32 cellular contexts compared by ENCODE assay signal in the genomic region with DNA sequence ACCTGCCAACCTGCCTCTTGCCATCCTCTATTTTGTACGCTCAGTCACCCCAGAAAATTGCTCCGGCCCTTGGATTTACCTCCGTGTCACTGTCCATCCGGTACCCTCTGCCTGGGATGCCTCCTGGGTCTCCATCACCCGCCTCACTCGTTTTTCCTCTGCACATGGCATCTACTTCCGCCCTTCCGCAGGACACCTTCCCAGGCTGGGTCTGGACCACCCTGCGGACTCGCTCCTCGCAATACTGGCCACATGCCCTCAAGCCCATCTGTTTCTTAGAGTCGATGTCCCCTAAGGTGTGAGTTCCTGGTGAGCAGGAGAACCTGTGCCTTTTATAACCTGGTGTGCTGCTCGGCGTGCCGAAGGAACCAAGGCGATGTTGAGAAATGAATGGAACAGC. TPM values are rescaled to one million over a fixed set of nuclear protein-coding genes. Genes with fewer than 3 reads are reported as not detected.
A peak's percentile ranks its signal among the peaks of the same experiment; 100 is the strongest.
DNase-seq lines count a peak whose midpoint lies in the region; ATAC-seq, FAIRE-seq and TF ChIP-seq lines count a peak whose summit lies in the region.
"Had no signal": no experiment of that assay in that cellular context is flagged by ENCODE, and none has a peak within 500 bp of the region (broad histone marks: within the 10 kb centered on the region; RNA-seq: fewer than 3 reads in every experiment).

No MANE protein-coding gene starts in this region.

- H3K9me3 Mint-ChIP-seq in activated T-cell treated with anti-CD3 and anti-CD28 coated beads, Interleukin-2, amount 50 U/mL, for 24 hours = peaks cover 2% of the 10 kb centered on the region
- H3K9me3 Mint-ChIP-seq: activated naive CD4-positive, alpha-beta T cell treated with anti-CD3 and anti-CD28 coated beads, Interleukin-2, amount 50 U/mL, for 72 hours; activated T-helper 1 cell treated with anti-CD3 and anti-CD28 coated beads, Interleukin-12 subunit alpha, Interleukin-12 subunit beta, Interleukin-2, Interleukin-4 antibody, amounts not matched to agents 30 ng/mL and 10 ng/mL and 1 ng/mL, durations not matched to agents 14 hours and 24 hours and 36 hours had no signal

- TF ChIP-seq POLR2A in spleen (IDR thresholded peaks at IDR 0.05) (no peak), GM12892 (IDR thresholded peaks at IDR 0.05; ENCODE audit: low read depth, low read length) (no peak)

- DNase-seq in activated T-cell treated with anti-CD3 and anti-CD28 coated beads, Interleukin-2, amount 50 U/mL, for 24 hours = peak; percentile 22
- DNase-seq in activated T-cell treated with anti-CD3 and anti-CD28 coated beads, Interleukin-2, amount 50 U/mL, for 1 hour = no peak
- peak; percentile 9 for DNase-seq in GM10248 (ENCODE audit: extremely low spot score)
- peak; percentile 31 for DNase-seq in ecto neural progenitor cell (ENCODE audit: low spot score)
- peak; percentile 45 for DNase-seq in spleen
- DNase-seq in GM12892 (ENCODE audit: insufficient read length) = no peak
- DNase-seq in NCI-H1417 (lab: John Stamatoyannopoulos, UW) = no peak
- DNase-seq: activated CD4-positive, alpha-beta T cell treated with anti-CD3 and anti-CD28 coated beads for 48 hours; Calu3; DMS79 treated with DMSO at 0.1 percent for 48 hours; foreskin fibroblast; GF-D8; naive B cell; NCI-H1048; NCI-H187; NCI-H2171 treated with DMSO at 0.1 percent for 48 hours; NCI-H510A; occipital lobe; SJCRH30; upper lobe of left lung; WERI-Rb-1 had no signal

- H3K36me3 Mint-ChIP-seq in activated T-cell treated with anti-CD3 and anti-CD28 coated beads, Interleukin-2, amount 50 U/mL, for 24 hours (ENCODE audit: low read depth) = peaks cover 14% of the 10 kb centered on the region
- H3K36me3 Mint-ChIP-seq: CD14-positive monocyte; naive B cell; stimulated activated memory B cell treated with anti-CD40 and anti-IgM and Interleukin-4, amounts not matched to agents 10 μg/mL and 1 μg/mL and 100 μg/mL, for 72 hours had no signal

- CTCF ChIA-PET in GM10248 (lab: Yijun Ruan, JAX) = no interaction called here

- no peak for ATAC-seq in HG03571 (IDR thresholded peaks at IDR 0.05; ENCODE audit: unreplicated experiment)
- ATAC-seq: activated naive CD4-positive, alpha-beta T cell treated with anti-CD3 and anti-CD28 coated beads, Interleukin-2, amount 50 U/mL, for 72 hours; stimulated activated memory B cell treated with anti-CD40 and anti-IgM and Interleukin-4, amounts not matched to agents 10 μg/mL and 1 μg/mL and 100 μg/mL, for 72 hours had no signal

- peaks cover 0 to 5% (median 0%) of the 10 kb centered on the region in 7 donors for H3K27me3 ChIP-seq in spleen (replicated peaks in 1 of 7)
- H3K27me3 ChIP-seq: ascending aorta, cardiac muscle cell, esophagus muscularis mucosa, SJCRH30, upper lobe of left lung had no signal

- TF ChIP-seq CTCF in GM10248 (IDR thresholded peaks at IDR 0.05; ENCODE audit: control extremely low read depth, extremely low read depth, low read depth, missing control alignments) (no peak), spleen (IDR thresholded peaks at IDR 0.05 in 8 of 11, conservative IDR thresholded peaks at IDR 0.05 in 3 of 11) (no peak)

- intact Hi-C loops in spleen (cut with DNase I; ENCODE audit: low total_unique reads) = no loop called here

- peak overlapping the region in 1 of 8 donors; percentile 73 for H3K27ac ChIP-seq in spleen
- H3K27ac ChIP-seq: ascending aorta, cardiac muscle cell, esophagus muscularis mucosa, SJCRH30, upper lobe of left lung, WERI-Rb-1 had no signal

- FAIRE-seq in GM12892 (lab: Jason Lieb, UNC) = no peak
- FAIRE-seq: A204.1, HTR-8/SVneo, islet of Langerhans had no signal

- POLR2A ChIA-PET in GM10248 (lab: Yijun Ruan, JAX) = no interaction called here

- H3K4me1 Mint-ChIP-seq in activated T-cell treated with anti-CD3 and anti-CD28 coated beads, Interleukin-2, amount 50 U/mL, for 24 hours (ENCODE audit: low read depth) = peaks cover 83% of the 10 kb centered on the region

- WGBS in spleen, 5 donors = 92 to 97% (median 94%) methylated on average over 16 of the region's 16 CpGs

- no peaks in the 10 kb centered on the region for H3K36me3 ChIP-seq in spleen
- H3K36me3 ChIP-seq: ascending aorta, cardiac muscle cell, esophagus muscularis mucosa, SJCRH30, upper lobe of left lung, WERI-Rb-1 had no signal

- peaks cover 0 to 54% (median 2%) of the 10 kb centered on the region in 6 donors for H3K4me1 ChIP-seq in spleen
- H3K4me1 ChIP-seq: ascending aorta, esophagus muscularis mucosa, upper lobe of left lung had no signal

- peaks cover 2% of the 10 kb centered on the region for H3K27me3 Mint-ChIP-seq in activated T-cell treated with anti-CD3 and anti-CD28 coated beads, Interleukin-2, amount 50 U/mL, for 24 hours

- no peak overlapping the region for H3K4me3 Mint-ChIP-seq in activated T-cell treated with anti-CD3 and anti-CD28 coated beads, Interleukin-2, amount 50 U/mL, for 24 hours
- H3K4me3 Mint-ChIP-seq: activated T-helper 1 cell treated with anti-CD3 and anti-CD28 coated beads, Interleukin-12 subunit alpha, Interleukin-12 subunit beta, Interleukin-2, Interleukin-4 antibody, amounts not matched to agents 30 ng/mL and 10 ng/mL and 1 ng/mL, durations not matched to agents 14 hours and 24 hours and 36 hours; CD14-positive monocyte; stimulated activated memory B cell treated with anti-CD40 and anti-IgM and Interleukin-4, amounts not matched to agents 10 μg/mL and 1 μg/mL and 100 μg/mL, for 72 hours had no signal

- H3K4me3 ChIP-seq in spleen = no peak overlapping the region
- H3K4me3 ChIP-seq: ascending aorta, cardiac muscle cell, esophagus muscularis mucosa, SJCRH30, upper lobe of left lung had no signal

- no peaks in the 10 kb centered on the region for H3K9me3 ChIP-seq in spleen
- H3K9me3 ChIP-seq: ascending aorta, esophagus muscularis mucosa, SJCRH30, upper lobe of left lung had no signal

- no peak overlapping the region for H3K27ac Mint-ChIP-seq in activated T-cell treated with anti-CD3 and anti-CD28 coated beads, Interleukin-2, amount 50 U/mL, for 24 hours
- H3K27ac Mint-ChIP-seq: activated naive CD4-positive, alpha-beta T cell treated with anti-CD3 and anti-CD28 coated beads, Interleukin-2, amount 50 U/mL, for 72 hours; activated T-helper 1 cell treated with anti-CD3 and anti-CD28 coated beads, Interleukin-12 subunit alpha, Interleukin-12 subunit beta, Interleukin-2, Interleukin-4 antibody, amounts not matched to agents 30 ng/mL and 10 ng/mL and 1 ng/mL, durations not matched to agents 14 hours and 24 hours and 36 hours; CD14-positive monocyte; stimulated activated memory B cell treated with anti-CD40 and anti-IgM and Interleukin-4, amounts not matched to agents 10 μg/mL and 1 μg/mL and 100 μg/mL, for 72 hours had no signal

RNA-seq across cellular contexts. Expression of gene APBA2, which starts 58.5 kb away (rescaled TPM):
- total RNA-seq in spleen = 10 to 100 TPM; 15.5 to 33.8 (median 19.2) TPM
- polyA plus RNA-seq in spleen = 1 to 10 TPM; 5.8 to 6.6 (median 6.4) TPM
- polyA plus RNA-seq in GM12892 (2012; ENCODE audit: missing spikeins) = not detected
- total RNA-seq: Calu3 had no signal

Comparison
In these comparisons a context has a peak if more than half of its experiments do, and no peak if none do; other contexts are left out.
1. DNase-seq: peak in activated T-cell treated with anti-CD3 and anti-CD28 coated beads, Interleukin-2, amount 50 U/mL, for 24 hours (single experiment), GM10248 (single experiment), ecto neural progenitor cell (single experiment) and spleen (single experiment); none in activated T-cell treated with anti-CD3 and anti-CD28 coated beads, Interleukin-2, amount 50 U/mL, for 1 hour (single experiment), GM12892 (single experiment) and NCI-H1417 (0 of 3).